ENCODE assay signal across 16 cellular contexts in the genomic region with DNA sequence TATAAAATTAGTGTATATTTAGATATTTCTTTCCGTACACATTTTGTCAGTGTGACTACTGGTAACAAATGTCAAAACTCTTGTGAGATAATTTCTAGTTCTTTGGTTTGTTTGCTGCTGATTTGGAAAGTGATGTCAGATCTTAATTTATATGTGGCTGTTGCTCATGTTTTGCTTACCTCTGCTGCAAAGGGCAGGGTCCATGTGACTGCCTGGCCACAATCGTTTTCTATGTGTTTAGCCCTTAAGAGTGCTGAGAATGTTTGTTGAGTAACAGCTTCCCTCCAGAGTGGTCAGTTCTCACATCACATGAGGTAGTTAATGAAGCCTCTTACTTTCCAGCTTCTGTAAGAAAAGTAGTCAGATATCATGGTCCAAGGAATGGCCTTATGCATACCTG. TPM values are rescaled to one million over a fixed set of nuclear protein-coding genes. Genes with fewer than 3 reads are reported as not detected.
DNase-seq lines count a peak whose midpoint lies in the region; ATAC-seq and TF ChIP-seq lines count a peak whose summit lies in the region.
"Had no signal": no experiment of that assay in that cellular context is flagged by ENCODE, and none has a peak within 500 bp of the region (broad histone marks: within the 10 kb centered on the region; RNA-seq: fewer than 3 reads in every experiment).

No MANE protein-coding gene starts in this region.

- DNase-seq in Caki2 (ENCODE audit: low read depth) (peak; percentile 44), fibroblast of gingiva (ENCODE audit: low read depth) (peak; percentile 49), progenitor cell of endocrine pancreas (ENCODE audit: low spot score, unreplicated experiment) (no peak), HEK293T (ENCODE audit: extremely low spot score) (no peak), AG08395 (ENCODE audit: low spot score) (no peak), Right ventricle myocardium inferior (ENCODE audit: missing footprints) (no peak)
- DNase-seq: activated naive CD4-positive, alpha-beta T cell treated with anti-CD3 and anti-CD28 coated beads for 36 hours; erythroblast; MG63; NCI-H2171; posterior cingulate gyrus; SJCRH30; stimulated activated CD4-positive, alpha-beta T cell treated with anti-CD3 and anti-CD28 coated beads, Interleukin-2, amount 100 ng/mL, for 24 hours had no signal

- peaks cover 4% of the 10 kb centered on the region for H3K27me3 ChIP-seq in Loucy (ENCODE audit: insufficient read depth, low read length, poor library complexity, severe bottlenecking)
- H3K27me3 ChIP-seq: MG63, SJCRH30 had no signal

- no peak overlapping the region for H2AFZ ChIP-seq in Loucy (ENCODE audit: low read length)

- POLR2A ChIA-PET in HEK293T (lab: Yijun Ruan, JAX) = no interaction called here

- ATAC-seq in GM18498 (IDR thresholded peaks at IDR 0.05; ENCODE audit: unreplicated experiment) = no peak
- ATAC-seq in Right ventricle myocardium inferior = no peak
- ATAC-seq: HCT116 had no signal

- H3K4me2 ChIP-seq in Loucy (ENCODE audit: low read depth, low read length, poor library complexity, severe bottlenecking) = peak overlapping the region; percentile 98

- H4K20me1 ChIP-seq in Loucy (ENCODE audit: insufficient read depth, low read length, poor library complexity, severe bottlenecking) = peaks cover 53% of the 10 kb centered on the region

- peaks cover 6% of the 10 kb centered on the region for H3K36me3 Mint-ChIP-seq in progenitor cell of endocrine pancreas (ENCODE audit: insufficient read depth)

- H3K79me2 ChIP-seq in Loucy (ENCODE audit: insufficient read depth, low read length) = peaks cover 88% of the 10 kb centered on the region

- no peak overlapping the region for H3K4me3 Mint-ChIP-seq in progenitor cell of endocrine pancreas (ENCODE audit: low read depth)
- H3K4me3 Mint-ChIP-seq: activated naive CD4-positive, alpha-beta T cell treated with anti-CD3 and anti-CD28 coated beads for 36 hours had no signal

- H3K9ac ChIP-seq in Loucy (ENCODE audit: low read depth, low read length, poor library complexity, severe bottlenecking) = peak overlapping the region; percentile 45

- intact Hi-C loops in Right ventricle myocardium inferior (cut with DNase I) = no loop called here

- H3K27ac Mint-ChIP-seq in progenitor cell of endocrine pancreas = peak overlapping the region; percentile 40
- H3K27ac Mint-ChIP-seq: activated naive CD4-positive, alpha-beta T cell treated with anti-CD3 and anti-CD28 coated beads for 36 hours had no signal

- H3K4me1 Mint-ChIP-seq in progenitor cell of endocrine pancreas (ENCODE audit: low read depth) = peaks cover 24% of the 10 kb centered on the region

- H3K4me3 ChIP-seq in Loucy (ENCODE audit: low read length, poor library complexity, severe bottlenecking) = peak overlapping the region; percentile 20
- H3K4me3 ChIP-seq: MG63, SJCRH30 had no signal

- CTCF ChIA-PET in HEK293T (lab: Yijun Ruan, JAX) = no interaction called here

- peaks cover 6% of the 10 kb centered on the region for H3K9me3 Mint-ChIP-seq in progenitor cell of endocrine pancreas (ENCODE audit: low read depth)
- H3K9me3 Mint-ChIP-seq: activated naive CD4-positive, alpha-beta T cell treated with anti-CD3 and anti-CD28 coated beads for 36 hours had no signal

- no peaks in the 10 kb centered on the region for H3K27me3 Mint-ChIP-seq in progenitor cell of endocrine pancreas

- no peaks in the 10 kb centered on the region for H3K36me3 ChIP-seq in Loucy (ENCODE audit: insufficient read depth, low read length)
- H3K36me3 ChIP-seq: MG63, SJCRH30 had no signal

- H3K9me3 ChIP-seq in Loucy (ENCODE audit: insufficient read depth, low read depth, low read length) = no peaks in the 10 kb centered on the region
- H3K9me3 ChIP-seq: MG63, SJCRH30 had no signal

- no peaks in the 10 kb centered on the region for H3F3A ChIP-seq in Loucy (ENCODE audit: low read depth)

- H3K4me1 ChIP-seq in Loucy (ENCODE audit: insufficient read depth, low read length, poor library complexity, severe bottlenecking) = peaks cover 43% of the 10 kb centered on the region
- H3K4me1 ChIP-seq: SJCRH30 had no signal

- no peak for TF ChIP-seq CTCF in Loucy (conservative IDR thresholded peaks at IDR 0.05; ENCODE audit: low read length)
- TF ChIP-seq CTCF in progenitor cell of endocrine pancreas (IDR thresholded peaks at IDR 0.05; ENCODE audit: unreplicated experiment) = no peak

- in situ Hi-C loops in Caki2 (cut with HindIII; ENCODE audit: low pct_unique_long_range_greater_than_20kb, low sequenced_read_pairs) = no loop called here

- H3K9me2 ChIP-seq in Loucy (replicated peaks; ENCODE audit: low read depth, low read length) = no peaks in the 10 kb centered on the region

TF ChIP-seq in HEK293T, 16 proteins besides CTCF, POLR2A, EP300 and RAD21:
- TF ChIP-seq FOXK2 (IDR thresholded peaks at IDR 0.05) = no peak
- TF ChIP-seq FOXA1 (IDR thresholded peaks at IDR 0.05) = no peak
- no peak for TF ChIP-seq SP1 (IDR thresholded peaks at IDR 0.05)
- TF ChIP-seq ZNF384 (IDR thresholded peaks at IDR 0.05) = no peak
- no peak for TF ChIP-seq L3MBTL2 (conservative IDR thresholded peaks at IDR 0.05)
- no peak for TF ChIP-seq FOXM1 (IDR thresholded peaks at IDR 0.05; ENCODE audit: borderline replicate concordance)
- TF ChIP-seq LEF1 (IDR thresholded peaks at IDR 0.05; ENCODE audit: borderline replicate concordance) = no peak
- no peak for TF ChIP-seq BHLHE40 (IDR thresholded peaks at IDR 0.05; ENCODE audit: borderline replicate concordance)

RNA-seq across cellular contexts. Expression of a gene that starts 4.2 kb away (rescaled TPM):
- 25.9 and 36.5 TPM in 2 replicates for total RNA-seq in Caki2 (2014; rRNA removed; shearing (Covaris generic); ENCODE audit: low replicate concordance)
- total RNA-seq in progenitor cell of endocrine pancreas = 20.3 and 21.2 TPM in 2 replicates
- total RNA-seq in Right ventricle myocardium inferior = 10.4 TPM

Comparison
In these comparisons a context has a peak if more than half of its experiments do, and no peak if none do; other contexts are left out.
1. DNase-seq: peak in Caki2 (single experiment) and fibroblast of gingiva (single experiment); none in progenitor cell of endocrine pancreas (single experiment), HEK293T (single experiment), AG08395 (single experiment) and Right ventricle myocardium inferior (single experiment).